1 cellular context compared by ENCODE assay signal in the genomic region with DNA sequence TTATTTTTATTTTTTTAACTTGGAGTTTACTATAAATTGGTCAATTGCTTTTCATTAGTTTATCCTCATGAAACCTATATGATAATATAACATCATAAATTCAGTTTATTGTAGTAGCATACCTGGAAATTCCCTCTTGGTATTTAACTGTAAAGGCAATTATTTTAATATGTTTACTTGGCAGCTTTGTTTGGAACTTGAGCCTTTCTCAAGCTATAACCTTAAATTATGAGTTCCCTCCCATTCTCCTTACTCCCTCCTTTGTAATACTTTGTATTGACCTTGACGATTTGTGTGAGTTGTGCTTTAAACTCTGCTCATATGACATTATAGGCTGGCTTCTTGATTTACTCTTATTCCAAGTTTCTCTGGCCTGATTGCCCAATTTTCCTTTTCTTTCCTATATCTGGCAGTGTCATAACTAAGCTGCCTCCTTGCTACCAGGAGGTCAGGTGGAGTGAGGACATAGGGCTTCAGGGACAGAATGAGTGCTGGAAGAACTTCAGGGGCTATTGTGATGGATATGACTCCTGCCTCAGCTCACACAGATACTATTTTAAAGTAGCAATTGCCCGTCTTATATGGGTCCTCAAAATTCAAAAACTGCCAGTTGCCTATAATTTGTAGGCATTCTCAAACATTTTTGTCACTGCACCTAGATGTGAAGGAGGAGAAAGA.
TF ChIP-seq lines count a peak whose summit lies in the region.

No MANE protein-coding gene starts in this region.

TF ChIP-seq in WTC11, 78 proteins besides CTCF, POLR2A, EP300 and RAD21 (continued from another document):
- TF ChIP-seq GTF2I (CRISPR knock-in tag; conservative IDR thresholded peaks at IDR 0.05) (no peak), NFE2L1 (CRISPR knock-in tag; IDR thresholded peaks at IDR 0.05) (no peak)
